ENCODE assay signal across 26 cellular contexts in the genomic region with DNA sequence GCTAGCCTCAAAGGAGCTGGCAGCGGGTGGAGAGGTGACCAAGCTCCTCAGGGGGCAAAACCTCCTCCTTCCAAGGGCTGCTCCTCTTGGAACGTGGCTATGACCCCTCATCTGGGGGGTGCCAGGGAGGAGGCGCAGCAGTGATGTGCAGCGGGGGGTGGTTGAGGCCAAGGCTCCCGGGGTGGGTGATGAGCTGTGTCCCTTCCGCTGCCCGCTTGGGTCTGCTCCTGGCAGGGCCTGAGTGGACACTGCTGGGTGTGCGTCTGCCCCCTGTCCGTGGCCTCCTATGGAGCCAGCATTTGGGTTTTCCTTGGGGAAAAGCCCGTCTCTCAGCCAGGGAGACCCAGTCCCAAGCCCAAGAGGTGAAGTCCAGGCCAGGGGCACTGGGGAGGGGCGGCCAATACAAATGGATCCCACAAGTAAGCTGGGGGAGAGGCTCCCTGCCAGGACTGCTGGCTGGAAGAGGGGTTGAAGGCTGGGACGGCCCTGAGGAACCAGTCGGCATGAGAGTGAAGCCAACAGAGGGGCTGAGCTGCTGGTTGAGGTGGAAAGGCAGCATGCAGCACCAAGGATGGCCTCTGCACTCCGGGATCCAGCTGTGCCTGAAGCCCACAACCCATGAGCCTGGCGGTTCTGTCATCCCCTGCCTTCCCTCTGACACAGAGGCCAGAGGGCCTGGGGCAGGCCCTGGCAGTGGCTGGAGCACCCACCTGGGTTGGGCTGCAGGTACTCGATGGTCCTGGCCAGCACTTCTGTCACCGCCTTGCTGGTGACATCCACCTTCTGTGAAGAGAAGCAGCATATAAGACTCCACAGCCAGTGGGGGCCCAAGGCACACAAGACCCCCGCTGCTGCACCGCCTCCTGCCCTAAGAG. TPM values are rescaled to one million over a fixed set of nuclear protein-coding genes. Genes with fewer than 3 reads are reported as not detected.
A peak's percentile ranks its signal among the peaks of the same experiment; 100 is the strongest.
DNase-seq lines count a peak whose midpoint lies in the region; ATAC-seq, FAIRE-seq and TF ChIP-seq lines count a peak whose summit lies in the region.
"Had no signal": no experiment of that assay in that cellular context is flagged by ENCODE, and none has a peak within 500 bp of the region (broad histone marks: within the 10 kb centered on the region; RNA-seq: fewer than 3 reads in every experiment).

No MANE protein-coding gene starts in this region.

- no peak for TF ChIP-seq RAD21 in H1 (IDR thresholded peaks at IDR 0.05 in 1 of 2, conservative IDR thresholded peaks at IDR 0.05 in 1 of 2; ENCODE audit: low read depth in 2 of 2, low read length in 2 of 2)

- no peak overlapping the region for H3K4me3 Mint-ChIP-seq in activated T-cell treated with anti-CD3 and anti-CD28 coated beads, Interleukin-2, amount 50 U/mL, for 24 hours
- no peak overlapping the region for H3K4me3 Mint-ChIP-seq in activated T-cell treated with anti-CD3 and anti-CD28 coated beads, Interleukin-2, amount 50 U/mL, for 72 hours
- peak overlapping the region in 1 of 4 donors; percentile 20 for H3K4me3 Mint-ChIP-seq in IgD-negative memory B cell
- H3K4me3 Mint-ChIP-seq in WTC11 = no peak overlapping the region
- H3K4me3 Mint-ChIP-seq: activated T-cell treated with anti-CD3 and anti-CD28 coated beads, Interleukin-2, amount 50 U/mL, for 4 hours had no signal

- intact Hi-C loops in posterior vena cava (cut with DNase I) = no loop called here

- no peak overlapping the region for H2BK15ac ChIP-seq in H1 (ENCODE audit: low read length)

- no peak overlapping the region for H2AFZ ChIP-seq in H1 (ENCODE audit: low read length)

- H3K56ac ChIP-seq in H1 (replicated peaks; ENCODE audit: insufficient read length, low read depth, low read length) = no peak overlapping the region

- WGBS in H1 (ENCODE audit: extremely low coverage in 1 of 2, insufficient coverage in 1 of 2, insufficient read length in 1 of 2, insufficient replicate concordance in 2 of 2, low coverage in 1 of 2, low lambda C conversion rate in 2 of 2, missing lambda C conversion rate in 1 of 2), 2 experiments = 93% methylated on average over 19 of the region's 19 CpGs; no CpG with 5 or more reads in 1 of the 2 experiments

- no peaks in the 10 kb centered on the region for H3K27me3 Mint-ChIP-seq in activated T-cell treated with anti-CD3 and anti-CD28 coated beads, Interleukin-2, amount 50 U/mL, for 24 hours
- H3K27me3 Mint-ChIP-seq in activated T-cell treated with anti-CD3 and anti-CD28 coated beads, Interleukin-2, amount 50 U/mL, for 72 hours (ENCODE audit: low read depth) = no peaks in the 10 kb centered on the region
- H3K27me3 Mint-ChIP-seq in IgD-negative memory B cell = no peaks in the 10 kb centered on the region
- H3K27me3 Mint-ChIP-seq in WTC11 (ENCODE audit: low read depth) = no peaks in the 10 kb centered on the region

- peaks cover 20% of the 10 kb centered on the region for H3K79me1 ChIP-seq in H1 (ENCODE audit: low read depth, low read length)

- H3K4me1 Mint-ChIP-seq in activated T-cell treated with anti-CD3 and anti-CD28 coated beads, Interleukin-2, amount 50 U/mL, for 24 hours (ENCODE audit: low read depth) = peaks cover 34% of the 10 kb centered on the region
- H3K4me1 Mint-ChIP-seq in activated T-cell treated with anti-CD3 and anti-CD28 coated beads, Interleukin-2, amount 50 U/mL, for 72 hours (ENCODE audit: low read depth) = peaks cover 32% of the 10 kb centered on the region
- H3K4me1 Mint-ChIP-seq in IgD-negative memory B cell = peaks cover 12 to 26% (median 19%) of the 10 kb centered on the region in 3 donors
- H3K4me1 Mint-ChIP-seq in WTC11 = peaks cover 15% of the 10 kb centered on the region

- no peaks in the 10 kb centered on the region for H3K9me3 Mint-ChIP-seq in activated T-cell treated with anti-CD3 and anti-CD28 coated beads, Interleukin-2, amount 50 U/mL, for 24 hours
- no peaks in the 10 kb centered on the region for H3K9me3 Mint-ChIP-seq in activated T-cell treated with anti-CD3 and anti-CD28 coated beads, Interleukin-2, amount 50 U/mL, for 72 hours
- H3K9me3 Mint-ChIP-seq in IgD-negative memory B cell (no peaks in the 10 kb centered on the region), WTC11 (no peaks in the 10 kb centered on the region)
- H3K9me3 Mint-ChIP-seq: activated T-cell treated with anti-CD3 and anti-CD28 coated beads, Interleukin-2, amount 50 U/mL, for 4 hours had no signal

- CTCF ChIA-PET in H1 (lab: Charles Lee; ENCODE audit: partially characterized antibody) (interaction anchor here (1.0 to 4.4 kb wide), 8 partner anchors 10 to 99 kb away, joined by 3 to 42 read pairs (median 4); no protein-coding TSS in a partner anchor), WTC11 (lab: Charles Lee) (interaction anchor here (1.5 to 6.0 kb wide), 4 partner anchors 10 to 159 kb away, joined by 5 to 37 read pairs (median 12); no protein-coding TSS in a partner anchor)

- no peak overlapping the region for H2BK120ac ChIP-seq in H1 (replicated peaks; ENCODE audit: low read depth, low read length)

- peak overlapping the region; percentile 55 for H3K27ac Mint-ChIP-seq in activated T-cell treated with anti-CD3 and anti-CD28 coated beads, Interleukin-2, amount 50 U/mL, for 24 hours
- no peak overlapping the region for H3K27ac Mint-ChIP-seq in activated T-cell treated with anti-CD3 and anti-CD28 coated beads, Interleukin-2, amount 50 U/mL, for 72 hours
- H3K27ac Mint-ChIP-seq in IgD-negative memory B cell = peak overlapping the region in 2 of 3 donors; percentile 16 to 95
- no peak overlapping the region for H3K27ac Mint-ChIP-seq in WTC11

- H3K23ac ChIP-seq in H1 (ENCODE audit: insufficient read length) = no peak overlapping the region

- peaks cover 0 to 22% (median 9%) of the 10 kb centered on the region in 4 experiments; a peak in 5 of 7 replicates for H3K4me1 ChIP-seq in H1 (replicated peaks in 1 of 4; ENCODE audit: control insufficient read depth in 3 of 4, insufficient read depth in 4 of 4, low read length in 3 of 4)
- H3K4me1 ChIP-seq in Peyer's patch = peaks cover 0 to 31% (median 29%) of the 10 kb centered on the region in 4 donors

- peaks cover 8 to 16% (median 10%) of the 10 kb centered on the region in 4 experiments; a peak in 5 of 8 replicates for H3K36me3 ChIP-seq in H1 (ENCODE audit: control insufficient read depth in 2 of 4, insufficient read depth in 4 of 4, low read length in 3 of 4)
- peaks cover 0 to 63% (median 0%) of the 10 kb centered on the region in 3 donors for H3K36me3 ChIP-seq in Peyer's patch

- TF ChIP-seq CTCF in H1 (IDR thresholded peaks at IDR 0.05; ENCODE audit: control extremely low read depth in 1 of 3, insufficient read depth in 1 of 3, low read depth in 1 of 3, low read length in 3 of 3) (no peak), WTC11 (IDR thresholded peaks at IDR 0.05) (no peak), Peyer's patch (IDR thresholded peaks at IDR 0.05) (no peak)

- ATAC-seq in activated T-cell treated with anti-CD3 and anti-CD28 coated beads, Interleukin-2, amount 50 U/mL, for 72 hours (replicated peaks in 1 of 2) = no peak
- no peak for ATAC-seq in WTC11
- ATAC-seq: activated CD4-positive, CD25-positive, alpha-beta regulatory T cell treated with anti-CD3 and anti-CD28 coated beads, Interleukin-2, amount 50 U/mL, for 24 hours; activated T-cell treated with anti-CD3 and anti-CD28 coated beads, Interleukin-2, amount 50 U/mL, for 4 hours; lower lobe of right lung had no signal

- H2AK5ac ChIP-seq in H1 (ENCODE audit: low read depth, low read length) = no peak overlapping the region

- no peak for DNase-seq in activated T-cell treated with anti-CD3 and anti-CD28 coated beads, Interleukin-2, amount 50 U/mL, for 24 hours
- DNase-seq in activated T-cell treated with anti-CD3 and anti-CD28 coated beads, Interleukin-2, amount 50 U/mL, for 72 hours = no peak
- DNase-seq in H1 (ENCODE audit: low read depth in 1 of 2, low spot score in 2 of 2) (peak in 1 of 2 experiments; percentile 39), posterior vena cava (ENCODE audit: low spot score) (peak; percentile 70), WTC11 (ENCODE audit: low spot score) (no peak), GM19238 (ENCODE audit: insufficient read length, low spot score) (no peak), Peyer's patch (no peak)
- DNase-seq: activated naive CD4-positive, alpha-beta T cell; activated T-cell treated with anti-CD3 and anti-CD28 coated beads, Interleukin-2, amount 50 U/mL, for 4 hours; central memory CD4-positive, alpha-beta T cell; DMS79 treated with DMSO at 0.1 percent for 48 hours; islet precursor cell; NCI-H1092; NCI-H2029 treated with DMSO at 0.1 percent for 48 hours; NCI-H226; NCI-H82; nucleus accumbens; SHP77 had no signal

- no peaks in the 10 kb centered on the region for H3K79me2 ChIP-seq in H1 (ENCODE audit: control insufficient read depth in 1 of 2, insufficient read depth in 2 of 2, low read length in 2 of 2)

- H3K4me2 ChIP-seq in H1 (ENCODE audit: insufficient read depth in 1 of 2, low read depth in 2 of 2, low read length in 2 of 2) = no peak overlapping the region
- H3K4me2 ChIP-seq: smooth muscle cell had no signal

- no peaks in the 10 kb centered on the region for H3K9me3 ChIP-seq in H1 (ENCODE audit: insufficient read depth in 2 of 2, low read depth in 1 of 2, low read length in 1 of 2)
- H3K9me3 ChIP-seq in Peyer's patch = no peaks in the 10 kb centered on the region
- H3K9me3 ChIP-seq: lower lobe of right lung, suprapubic skin had no signal

- H3K36me3 Mint-ChIP-seq in activated T-cell treated with anti-CD3 and anti-CD28 coated beads, Interleukin-2, amount 50 U/mL, for 24 hours (ENCODE audit: low read depth) = peaks cover 64% of the 10 kb centered on the region
- H3K36me3 Mint-ChIP-seq in activated T-cell treated with anti-CD3 and anti-CD28 coated beads, Interleukin-2, amount 50 U/mL, for 72 hours (ENCODE audit: insufficient read depth in 2 of 2) = peaks cover 0 to 5% of the 10 kb centered on the region in 2 donors
- H3K36me3 Mint-ChIP-seq in IgD-negative memory B cell (no peaks in the 10 kb centered on the region), WTC11 (peaks cover 3% of the 10 kb centered on the region; the same call in 1 of the 2 replicates)

- H3K4me3 ChIP-seq in H1 (ENCODE audit: extremely low read depth in 1 of 4, insufficient read depth in 2 of 4, low read depth in 3 of 4, low read length in 4 of 4) = no peak overlapping the region
- no peak overlapping the region for H3K4me3 ChIP-seq in Peyer's patch
- H3K4me3 ChIP-seq: dorsolateral prefrontal cortex, lower lobe of right lung, smooth muscle cell, suprapubic skin had no signal

- no peak overlapping the region for H4K8ac ChIP-seq in H1 (ENCODE audit: extremely low read depth, insufficient read depth, low read length)

- peaks cover 24 to 42% of the 10 kb centered on the region in 2 experiments for H4K20me1 ChIP-seq in H1 (replicated peaks in 1 of 2; ENCODE audit: control insufficient read depth in 1 of 2, insufficient read depth in 2 of 2, low read length in 2 of 2)

- 0 out of 2 replicates have a peak overlapping the region, but pooled peaks have one; percentile 44 for H2BK5ac ChIP-seq in H1 (ENCODE audit: low read depth, low read length)

- no peak overlapping the region; the same call in 1 of the 2 replicates for H3K27ac ChIP-seq in H1 (ENCODE audit: low read depth, low read length)
- no peak overlapping the region for H3K27ac ChIP-seq in Peyer's patch
- H3K27ac ChIP-seq: lower lobe of right lung, suprapubic skin had no signal

- no peak overlapping the region for H2BK12ac ChIP-seq in H1 (ENCODE audit: low read depth, low read length)

- no peak overlapping the region for H3K9ac ChIP-seq in H1 (replicated peaks in 1 of 4; ENCODE audit: extremely low read depth in 1 of 4, low read depth in 3 of 4, low read length in 3 of 4)

- H4K91ac ChIP-seq in H1 (replicated peaks; ENCODE audit: insufficient read length, low read length) = peak overlapping the region; percentile 27

- no peak overlapping the region for H3K14ac ChIP-seq in H1 (ENCODE audit: insufficient read length)

- no peak overlapping the region for H3K18ac ChIP-seq in H1 (ENCODE audit: extremely low read depth, low read length)

- H3K27me3 ChIP-seq in H1 (replicated peaks in 1 of 4; ENCODE audit: control insufficient read depth in 3 of 4, extremely low read depth in 1 of 4, insufficient read depth in 3 of 4, low read length in 3 of 4) (no peaks in the 10 kb centered on the region), Peyer's patch (no peaks in the 10 kb centered on the region)
- H3K27me3 ChIP-seq: dorsolateral prefrontal cortex, suprapubic skin had no signal

- H4K5ac ChIP-seq in H1 (ENCODE audit: insufficient read length, low read depth, low read length) = no peak overlapping the region

- no peaks in the 10 kb centered on the region for H3K23me2 ChIP-seq in H1 (ENCODE audit: low read depth, low read length)

- H3K4ac ChIP-seq in H1 (replicated peaks; ENCODE audit: insufficient read length, low read depth, low read length) = no peak overlapping the region

- no peak for FAIRE-seq in H1 (lab: Jason Lieb, UNC)
- FAIRE-seq: astrocyte, endothelial cell of umbilical vein had no signal

- no peak for TF ChIP-seq EP300 in H1 (IDR thresholded peaks at IDR 0.05; ENCODE audit: borderline replicate concordance in 1 of 2, low read depth in 2 of 2, low read length in 2 of 2)

- POLR2A ChIA-PET in H1 (lab: Charles Lee; ENCODE audit: partially characterized antibody) = interaction anchor here (0.6 to 13.0 kb wide), 14 partner anchors 10 to 99 kb away, joined by 3 to 72 read pairs (median 4); a partner anchor contains a TSS
- POLR2A ChIA-PET in WTC11 (lab: Charles Lee) = no interaction called here

- no peak overlapping the region for H2BK20ac ChIP-seq in H1 (ENCODE audit: low read length)

- no peak for TF ChIP-seq POLR2A in H1 (IDR thresholded peaks at IDR 0.05; ENCODE audit: control extremely low read depth in 1 of 2, low read depth in 2 of 2, low read length in 2 of 2)
- TF ChIP-seq POLR2A in Peyer's patch (IDR thresholded peaks at IDR 0.05) = no peak

RNA-seq across cellular contexts. Expression of a gene that starts 22.7 kb away (rescaled TPM):
- 10 to 100 TPM in 1 of 2 donors, 1 to 10 TPM in 1; 9.7 to 10.3 TPM for total RNA-seq in activated T-cell treated with anti-CD3 and anti-CD28 coated beads, Interleukin-2, amount 50 U/mL, for 72 hours
- polyA plus RNA-seq in IgD-negative memory B cell = 9.7 TPM
- total RNA-seq in H1 (2021; fragmentation: NEBNext Ultra II Directional; extraction: Animal tissue kit (Norgen Biotek cat#: 25700)) = 24.2 and 27.7 TPM in 2 replicates
- polyA plus RNA-seq in H1 (2011; rRNA removed) = 22.9 and 31.6 TPM in 2 replicates
- 25.7 TPM for polyA plus RNA-seq in H1 (2011; cell fraction: cytosol; rRNA removed)
- 32.1 TPM for polyA plus RNA-seq in H1 (2011; cell fraction: nucleus; rRNA removed)
- 15.1 to 38.3 TPM (median 35.6 TPM) in 4 replicates for polyA plus RNA-seq in H1 (2012, experiment 1 of 2)
- polyA plus RNA-seq in H1 (2012, experiment 2 of 2) = 21.6 TPM
- polyA plus RNA-seq in H1 (2013, experiment 1 of 2) = 15.0 TPM
- 12.4 TPM for polyA plus RNA-seq in H1 (2013, experiment 2 of 2)
- polyA minus RNA-seq in H1 (2011; rRNA and poly(A)+ RNA removed) = 10.8 and 12.6 TPM in 2 replicates
- polyA minus RNA-seq in H1 (2011; cell fraction: cytosol; rRNA and poly(A)+ RNA removed) = 13.0 TPM
- polyA minus RNA-seq in H1 (2011; cell fraction: nucleus; rRNA and poly(A)+ RNA removed) = 15.3 TPM
- total RNA-seq in posterior vena cava = 10 to 100 TPM; 11.2 to 12.1 TPM
- total RNA-seq in WTC11 (2021) = 28.3 to 37.7 TPM (median 37.4 TPM) in 3 replicates
- 10 to 100 TPM in 3 of 4 donors, 1 to 10 TPM in 1; 8.3 to 26.1 (median 20.8) TPM for total RNA-seq in Peyer's patch

RNA-seq across cellular contexts. Expression of a gene that starts 27.4 kb away (rescaled TPM):
- total RNA-seq in activated T-cell treated with anti-CD3 and anti-CD28 coated beads, Interleukin-2, amount 50 U/mL, for 72 hours = 10 to 100 TPM in 1 of 2 donors, 1 to 10 TPM in 1; 8.3 to 10.0 TPM
- not detected for polyA plus RNA-seq in IgD-negative memory B cell
- 15.3 and 18.1 TPM in 2 replicates for total RNA-seq in H1 (2021; fragmentation: NEBNext Ultra II Directional; extraction: Animal tissue kit (Norgen Biotek cat#: 25700))
- polyA plus RNA-seq in H1 (2011; rRNA removed) = 33.6 and 37.3 TPM in 2 replicates
- polyA plus RNA-seq in H1 (2011; cell fraction: cytosol; rRNA removed) = 39.4 TPM
- polyA plus RNA-seq in H1 (2011; cell fraction: nucleus; rRNA removed) = 33.5 TPM
- polyA plus RNA-seq in H1 (2012, experiment 1 of 2) = 21.5 to 32.2 TPM (median 25.1 TPM) in 4 replicates
- polyA plus RNA-seq in H1 (2012, experiment 2 of 2) = 30.2 TPM
- 18.5 TPM for polyA plus RNA-seq in H1 (2013, experiment 1 of 2)
- polyA plus RNA-seq in H1 (2013, experiment 2 of 2) = 19.0 TPM
- polyA minus RNA-seq in H1 (2011; rRNA and poly(A)+ RNA removed) = 11.4 and 11.9 TPM in 2 replicates
- polyA minus RNA-seq in H1 (2011; cell fraction: cytosol; rRNA and poly(A)+ RNA removed) = 12.0 TPM
- polyA minus RNA-seq in H1 (2011; cell fraction: nucleus; rRNA and poly(A)+ RNA removed) = 8.0 TPM
- 1 to 10 TPM; 2.1 to 2.7 TPM for total RNA-seq in posterior vena cava
- total RNA-seq in WTC11 (2021) = 18.2 to 21.1 TPM (median 20.2 TPM) in 3 replicates
- total RNA-seq in Peyer's patch = 100 to 1,000 TPM in 3 of 4 donors, 10 to 100 TPM in 1; 90.8 to 227 (median 134) TPM

RNA-seq across cellular contexts. Expression of a gene that starts 34.3 kb away (rescaled TPM):
- 10 to 100 TPM; 40.6 TPM for total RNA-seq in activated T-cell treated with anti-CD3 and anti-CD28 coated beads, Interleukin-2, amount 50 U/mL, for 72 hours
- polyA plus RNA-seq in IgD-negative memory B cell (23.7 TPM), H1 (2011; rRNA removed) (81.5 and 120 TPM in 2 replicates)
- 102 TPM in 2 replicates for total RNA-seq in H1 (2021; fragmentation: NEBNext Ultra II Directional; extraction: Animal tissue kit (Norgen Biotek cat#: 25700))
- 72.0 TPM for polyA plus RNA-seq in H1 (2011; cell fraction: cytosol; rRNA removed)
- 90.4 TPM for polyA plus RNA-seq in H1 (2011; cell fraction: nucleus; rRNA removed)
- 57.4 to 81.4 TPM (median 79.5 TPM) in 4 replicates for polyA plus RNA-seq in H1 (2012, experiment 1 of 2)
- 84.4 TPM for polyA plus RNA-seq in H1 (2012, experiment 2 of 2)
- polyA plus RNA-seq in H1 (2013, experiment 1 of 2) = 86.5 TPM
- 87.7 TPM for polyA plus RNA-seq in H1 (2013, experiment 2 of 2)
- polyA minus RNA-seq in H1 (2011; rRNA and poly(A)+ RNA removed) = 18.0 and 18.8 TPM in 2 replicates
- polyA minus RNA-seq in H1 (2011; cell fraction: cytosol; rRNA and poly(A)+ RNA removed) = 40.1 TPM
- polyA minus RNA-seq in H1 (2011; cell fraction: nucleus; rRNA and poly(A)+ RNA removed) = 27.2 TPM
- total RNA-seq in posterior vena cava (10 to 100 TPM; 77.5 to 88.8 TPM), WTC11 (2021) (89.4 to 109 TPM (median 89.7 TPM) in 3 replicates), Peyer's patch (100 to 1,000 TPM in 1 of 4 donors, 10 to 100 TPM in 3; 69.3 to 102 (median 73.9) TPM)

RNA-seq across cellular contexts. Expression of a gene that starts 36.4 kb away (rescaled TPM):
- 10 to 100 TPM; 74.0 to 79.7 TPM for total RNA-seq in activated T-cell treated with anti-CD3 and anti-CD28 coated beads, Interleukin-2, amount 50 U/mL, for 72 hours
- polyA plus RNA-seq in IgD-negative memory B cell (6.9 TPM), H1 (2011; rRNA removed) (122 and 190 TPM in 2 replicates)
- 146 and 147 TPM in 2 replicates for total RNA-seq in H1 (2021; fragmentation: NEBNext Ultra II Directional; extraction: Animal tissue kit (Norgen Biotek cat#: 25700))
- polyA plus RNA-seq in H1 (2011; cell fraction: cytosol; rRNA removed) = 126 TPM
- 306 TPM for polyA plus RNA-seq in H1 (2011; cell fraction: nucleus; rRNA removed)
- 88.0 to 134 TPM (median 124 TPM) in 4 replicates for polyA plus RNA-seq in H1 (2012, experiment 1 of 2)
- polyA plus RNA-seq in H1 (2012, experiment 2 of 2) = 49.9 TPM
- 98.3 TPM for polyA plus RNA-seq in H1 (2013, experiment 1 of 2)
- 96.0 TPM for polyA plus RNA-seq in H1 (2013, experiment 2 of 2)
- polyA minus RNA-seq in H1 (2011; rRNA and poly(A)+ RNA removed) = 58.2 and 63.1 TPM in 2 replicates
- 94.8 TPM for polyA minus RNA-seq in H1 (2011; cell fraction: cytosol; rRNA and poly(A)+ RNA removed)
- 110 TPM for polyA minus RNA-seq in H1 (2011; cell fraction: nucleus; rRNA and poly(A)+ RNA removed)
- total RNA-seq in posterior vena cava (1 to 10 TPM; 6.0 to 9.5 TPM), WTC11 (2021) (126 to 161 TPM (median 137 TPM) in 3 replicates), Peyer's patch (10 to 100 TPM in 3 of 4 donors, 1 to 10 TPM in 1; 7.5 to 66.8 (median 14.4) TPM)

Comparison
In these comparisons a context has a peak if more than half of its experiments do, and no peak if none do; other contexts are left out.
1. H3K27ac Mint-ChIP-seq: peak in activated T-cell treated with anti-CD3 and anti-CD28 coated beads, Interleukin-2, amount 50 U/mL, for 24 hours (single experiment) and IgD-negative memory B cell (2 of 3); none in activated T-cell treated with anti-CD3 and anti-CD28 coated beads, Interleukin-2, amount 50 U/mL, for 72 hours (single experiment) and WTC11 (single experiment).